ENCODE assay signal across 1 cellular context in the genomic region with DNA sequence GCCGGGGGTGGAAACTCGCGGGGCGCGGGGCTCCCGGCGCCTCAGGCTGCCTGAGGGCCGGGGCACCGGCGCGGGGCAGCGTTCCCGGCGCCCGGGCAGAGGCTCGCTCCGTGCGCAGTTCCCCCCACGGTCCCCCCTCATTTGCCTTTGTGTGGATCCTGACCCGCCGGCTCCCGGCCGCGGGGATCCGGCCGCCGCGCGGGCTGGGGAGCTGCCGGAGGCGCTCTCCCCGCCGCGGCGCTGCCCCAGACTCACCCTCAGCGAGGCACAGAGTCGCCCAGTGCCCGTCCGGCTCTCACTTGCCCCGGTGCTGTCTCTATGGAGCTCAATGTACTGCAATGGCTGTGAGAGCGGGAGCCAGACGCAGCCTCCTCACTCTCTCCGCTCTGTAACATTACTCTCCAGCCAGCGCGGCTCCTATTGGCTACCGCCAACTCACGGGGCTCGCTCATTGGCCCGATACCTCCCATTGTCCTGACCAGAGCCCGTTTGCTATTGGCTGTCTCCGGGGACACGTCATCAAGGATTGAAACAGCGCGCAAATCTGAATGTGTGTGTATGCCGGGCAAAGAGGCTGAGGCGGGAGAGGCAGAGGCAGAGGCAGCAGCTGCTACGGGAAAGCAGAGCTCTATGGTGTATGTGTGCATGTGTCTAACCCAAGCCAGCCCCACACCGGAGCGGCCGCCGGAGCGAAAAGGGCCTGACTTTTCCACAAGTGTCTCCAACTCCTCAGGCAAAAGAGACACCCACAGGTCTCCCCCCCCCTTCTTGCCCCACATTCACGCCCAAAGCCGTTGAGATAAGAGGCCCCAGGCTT.
TF ChIP-seq lines count a peak whose summit lies in the region.

Gene HMGB1 (minus strand): TSS at position 396 of the 817 bp plus-strand sequence. CDS start 2,256 bp downstream, outside the sequence.

TF ChIP-seq in K562, 482 proteins besides CTCF, POLR2A, EP300 and RAD21 (continued from another document and continues in another):
- TF ChIP-seq MGA (IDR thresholded peaks at IDR 0.05): peak; percentile 65
- TF ChIP-seq GMEB1 (CRISPR knock-in tag; IDR thresholded peaks at IDR 0.05): no peak
- no peak for TF ChIP-seq E2F5 (CRISPR knock-in tag; IDR thresholded peaks at IDR 0.05)
- no peak for TF ChIP-seq GATA2 (CRISPR knock-in tag; IDR thresholded peaks at IDR 0.05)
- TF ChIP-seq ZNF121 (CRISPR knock-in tag; conservative IDR thresholded peaks at IDR 0.05): no peak
- no peak for TF ChIP-seq KDM1A (IDR thresholded peaks at IDR 0.05)
- TF ChIP-seq WHSC1 (IDR thresholded peaks at IDR 0.05; ENCODE audit: low read length): no peak
- TF ChIP-seq RCOR1 (IDR thresholded peaks at IDR 0.05; ENCODE audit: borderline replicate concordance in 1 of 2, low read depth in 2 of 2, low read length in 2 of 2): 0 out of 4 replicates have a peak, but pooled peaks of 1 of the 2 experiments have one; percentile 7
- TF ChIP-seq, protein P1, sequence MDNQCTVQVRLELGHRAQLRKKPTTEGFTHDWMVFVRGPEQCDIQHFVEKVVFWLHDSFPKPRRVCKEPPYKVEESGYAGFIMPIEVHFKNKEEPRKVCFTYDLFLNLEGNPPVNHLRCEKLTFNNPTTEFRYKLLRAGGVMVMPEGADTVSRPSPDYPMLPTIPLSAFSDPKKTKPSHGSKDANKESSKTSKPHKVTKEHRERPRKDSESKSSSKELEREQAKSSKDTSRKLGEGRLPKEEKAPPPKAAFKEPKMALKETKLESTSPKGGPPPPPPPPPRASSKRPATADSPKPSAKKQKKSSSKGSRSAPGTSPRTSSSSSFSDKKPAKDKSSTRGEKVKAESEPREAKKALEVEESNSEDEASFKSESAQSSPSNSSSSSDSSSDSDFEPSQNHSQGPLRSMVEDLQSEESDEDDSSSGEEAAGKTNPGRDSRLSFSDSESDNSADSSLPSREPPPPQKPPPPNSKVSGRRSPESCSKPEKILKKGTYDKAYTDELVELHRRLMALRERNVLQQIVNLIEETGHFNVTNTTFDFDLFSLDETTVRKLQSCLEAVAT (IDR thresholded peaks at IDR 0.05): peak in 1 of 2 experiments; percentile 63; a peak in 1 of 4 replicates
- TF ChIP-seq, protein P2, sequence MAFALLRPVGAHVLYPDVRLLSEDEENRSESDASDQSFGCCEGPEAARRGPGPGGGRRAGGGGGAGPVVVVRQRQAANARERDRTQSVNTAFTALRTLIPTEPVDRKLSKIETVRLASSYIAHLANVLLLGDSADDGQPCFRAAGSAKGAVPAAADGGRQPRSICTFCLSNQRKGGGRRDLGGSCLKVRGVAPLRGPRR (CRISPR knock-in tag; IDR thresholded peaks at IDR 0.05): no peak
- TF ChIP-seq NFRKB (IDR thresholded peaks at IDR 0.05; ENCODE audit: low read depth): peak; percentile 95
- no peak for TF ChIP-seq PRPF4 (IDR thresholded peaks at IDR 0.05; ENCODE audit: insufficient read depth, low read depth, low read length, poor library complexity, severe bottlenecking)
- TF ChIP-seq TAF7 (tag; IDR thresholded peaks at IDR 0.05): peak; percentile 49; the same call in 1 of the 2 replicates
- TF ChIP-seq GTF3C2 (IDR thresholded peaks at IDR 0.05; ENCODE audit: borderline replicate concordance, extremely low read depth, insufficient read length): no peak
- no peak for TF ChIP-seq PTBP1 (IDR thresholded peaks at IDR 0.05; ENCODE audit: low read depth, low read length)
- TF ChIP-seq COPS2 (conservative IDR thresholded peaks at IDR 0.05): no peak
- TF ChIP-seq FOXM1 (IDR thresholded peaks at IDR 0.05; ENCODE audit: low read depth): peak; percentile 64
- no peak for TF ChIP-seq FOXM1 (CRISPR knock-in tag; IDR thresholded peaks at IDR 0.05; ENCODE audit: low read depth)
- TF ChIP-seq NR0B1 (IDR thresholded peaks at IDR 0.05; ENCODE audit: partially characterized antibody): no peak
- TF ChIP-seq MXD1 (CRISPR knock-in tag; IDR thresholded peaks at IDR 0.05; ENCODE audit: borderline replicate concordance, poor library complexity, severe bottlenecking): no peak
- TF ChIP-seq CREBBP (IDR thresholded peaks at IDR 0.05; ENCODE audit: low read depth, low read length): no peak
- TF ChIP-seq ATF1 (CRISPR knock-in tag; IDR thresholded peaks at IDR 0.05): no peak
- TF ChIP-seq ATF1 (tag; IDR thresholded peaks at IDR 0.05): peak; percentile 96
- no peak for TF ChIP-seq HOXB6 (CRISPR knock-in tag; IDR thresholded peaks at IDR 0.05; ENCODE audit: borderline replicate concordance)
